In genomic region chr12:26740991-26741390, GRCh38 we compare ENCODE assay signal across 18 cellular contexts.
DNase-seq lines count a peak whose midpoint lies in the region; ATAC-seq, FAIRE-seq and TF ChIP-seq lines count a peak whose summit lies in the region.
"Had no signal": no experiment of that assay in that cellular context is flagged by ENCODE, and none has a peak within 500 bp of the region (broad histone marks: within the 10 kb centered on the region; RNA-seq: fewer than 3 reads in every experiment).

No MANE protein-coding gene starts in this region.

- no peak overlapping the region for H4K8ac ChIP-seq in mesenchymal stem cell (ENCODE audit: low read length)

- H3K4me2 ChIP-seq in HepG2 (ENCODE audit: low read depth, low read length) (no peak overlapping the region), mesenchymal stem cell (ENCODE audit: low read length, poor library complexity, severe bottlenecking) (no peak overlapping the region)

- FAIRE-seq in HepG2 (lab: Jason Lieb, UNC), result no peak
- FAIRE-seq: endothelial cell of umbilical vein, kidney had no signal

- DNase-seq in HepG2 (ENCODE audit: low spot score), result no peak
- no peak for DNase-seq in right lobe of liver
- DNase-seq in NCI-H82 treated with DMSO at 0.1 percent for 48 hours (lab: John Stamatoyannopoulos, UW; ENCODE audit: unreplicated experiment), result peak; percentile 63
- DNase-seq in mesenchymal stem cell, result no peak
- no peak for DNase-seq in putamen (ENCODE audit: low spot score)
- no peak for DNase-seq in activated CD8-positive, alpha-beta memory T cell treated with anti-CD3 and anti-CD28 coated beads for 24 hours
- DNase-seq: ACHN; activated CD8-positive, alpha-beta T cell treated with anti-CD3 and anti-CD28 coated beads for 36 hours; amniotic stem cell; GF-D8; glutamatergic neuron; kidney; NCI-H2029; PC-3; stimulated activated CD4-positive, alpha-beta T cell treated with anti-CD3 and anti-CD28 coated beads, Interleukin-15, amount 100 ng/mL, for 24 hours had no signal

- no peaks in the 10 kb centered on the region; a peak in 1 of 5 replicates for H3K27me3 ChIP-seq in HepG2 (ENCODE audit: control insufficient read depth in 1 of 2, insufficient read depth in 2 of 2, low read length in 2 of 2)
- H3K27me3 ChIP-seq in right lobe of liver, result no peaks in the 10 kb centered on the region
- H3K27me3 ChIP-seq in mesenchymal stem cell (ENCODE audit: control insufficient read depth in 1 of 2, insufficient read depth in 1 of 2, low read length in 2 of 2), result no peaks in the 10 kb centered on the region

- peaks cover 8% of the 10 kb centered on the region for H3K9me3 ChIP-seq in HepG2 (ENCODE audit: low read length)
- H3K9me3 ChIP-seq in right lobe of liver, result no peaks in the 10 kb centered on the region
- peaks cover 3% of the 10 kb centered on the region for H3K9me3 ChIP-seq in mesenchymal stem cell (ENCODE audit: control insufficient read depth, low read length)

- H3K4me1 ChIP-seq in HepG2 (ENCODE audit: insufficient read depth, low read length) (peaks cover 93% of the 10 kb centered on the region), right lobe of liver (peaks cover 0 to 41% (median 15%) of the 10 kb centered on the region in 4 donors), mesenchymal stem cell (ENCODE audit: control insufficient read depth, insufficient read depth, low read depth, low read length) (peaks cover 6% of the 10 kb centered on the region)

- H3K23ac ChIP-seq in mesenchymal stem cell (ENCODE audit: low read length in 2 of 2), result no peak overlapping the region

- ATAC-seq in HepG2 (no peak), right lobe of liver (no peak), HG03045 (IDR thresholded peaks at IDR 0.05; ENCODE audit: unreplicated experiment) (no peak), GM21367 (IDR thresholded peaks at IDR 0.05; ENCODE audit: unreplicated experiment) (no peak)
- ATAC-seq: activated CD8-positive, alpha-beta T cell treated with anti-CD3 and anti-CD28 coated beads for 36 hours had no signal

- H4K91ac ChIP-seq in mesenchymal stem cell (ENCODE audit: low read length), result peak overlapping the region; percentile 6

- no peak overlapping the region for H3K4ac ChIP-seq in mesenchymal stem cell (ENCODE audit: low read depth in 1 of 2, low read length in 2 of 2)

- peak overlapping the region in 1 of 2 experiments; percentile 54 for H3K18ac ChIP-seq in mesenchymal stem cell (ENCODE audit: low read depth in 1 of 2, low read length in 2 of 2)

- intact Hi-C loops in HepG2 (cut with micrococcal nuclease; ENCODE audit: unreplicated experiment) (no loop called here), right lobe of liver (cut with DNase I) (no loop called here)

- peak overlapping the region in 1 of 2 experiments; percentile 29 for H2BK12ac ChIP-seq in mesenchymal stem cell (ENCODE audit: low read length in 2 of 2)

- H3K36me3 ChIP-seq in HepG2 (replicated peaks in 1 of 2; ENCODE audit: control insufficient read depth in 1 of 2, insufficient read depth in 2 of 2, low read length in 2 of 2), result peaks cover 3 to 15% of the 10 kb centered on the region in 2 experiments; a peak in 4 of 5 replicates
- H3K36me3 ChIP-seq in right lobe of liver, result no peaks in the 10 kb centered on the region
- H3K36me3 ChIP-seq in mesenchymal stem cell (ENCODE audit: control insufficient read depth in 1 of 2, insufficient read depth in 2 of 2, low read depth in 1 of 2, low read length in 2 of 2), result no peaks in the 10 kb centered on the region

- no peak overlapping the region for H2BK5ac ChIP-seq in mesenchymal stem cell (ENCODE audit: low read depth, low read length, poor library complexity, severe bottlenecking)

- no peak overlapping the region for H3K14ac ChIP-seq in mesenchymal stem cell (ENCODE audit: low read length in 2 of 2)

- TF ChIP-seq POLR2A in HepG2 (IDR thresholded peaks at IDR 0.05; ENCODE audit: insufficient read depth in 1 of 2, low read depth in 2 of 2, low read length in 2 of 2) (no peak), right lobe of liver (IDR thresholded peaks at IDR 0.05) (no peak)

- POLR2A ChIA-PET in HepG2 (lab: Yijun Ruan, JAX), result no interaction called here

- in situ Hi-C loops in HepG2 (cut with HindIII; ENCODE audit: extremely low pct_ligation_motif_present, low pct_unique_long_range_greater_than_20kb), result no loop called here

- H4K20me1 ChIP-seq in HepG2 (ENCODE audit: insufficient read depth, low read length), result no peaks in the 10 kb centered on the region

- H3K79me2 ChIP-seq in HepG2 (ENCODE audit: insufficient read depth, low read length), result peaks cover 78% of the 10 kb centered on the region

- H3K4me3 ChIP-seq in HepG2 (replicated peaks in 1 of 3; ENCODE audit: insufficient read depth in 1 of 3, low read depth in 2 of 3, low read length in 3 of 3) (no peak overlapping the region), right lobe of liver (no peak overlapping the region), mesenchymal stem cell (ENCODE audit: insufficient read depth in 1 of 2, low read depth in 1 of 2, low read length in 2 of 2) (no peak overlapping the region)

- BruUV-seq in HepG2 (replicated peaks; lab: Mats Ljungman, UMichigan), result no TSS peak

- peak overlapping the region; percentile 45 for H3K27ac ChIP-seq in HepG2 (ENCODE audit: extremely low read length, insufficient read depth, low read length)
- H3K27ac ChIP-seq in right lobe of liver, result no peak overlapping the region
- H3K27ac ChIP-seq in mesenchymal stem cell (ENCODE audit: low read length, poor library complexity, severe bottlenecking), result no peak overlapping the region

- H2BK120ac ChIP-seq in mesenchymal stem cell (ENCODE audit: low read depth, low read length), result no peak overlapping the region

- no peak overlapping the region for H2AK5ac ChIP-seq in mesenchymal stem cell (ENCODE audit: low read length, severe bottlenecking)

- TF ChIP-seq EP300 in HepG2 (IDR thresholded peaks at IDR 0.05; ENCODE audit: low read depth in 2 of 2, low read length in 2 of 2) (no peak), HepG2 (CRISPR knock-in tag; IDR thresholded peaks at IDR 0.05; ENCODE audit: borderline replicate concordance) (no peak)

- no peak overlapping the region for H2BK15ac ChIP-seq in mesenchymal stem cell (ENCODE audit: low read depth, poor library complexity, severe bottlenecking)

- WGBS in HepG2 (ENCODE audit: low lambda C conversion rate), result over 99% methylated on average over 4 of the region's 4 CpGs
- 87% methylated on average over 4 of the region's 4 CpGs for WGBS in right lobe of liver (ENCODE audit: insufficient coverage, low coverage, low lambda C conversion rate, missing lambda C conversion rate)
- 65% methylated on average over 2 of the region's 4 CpGs for WGBS in mesenchymal stem cell

- peaks cover 28% of the 10 kb centered on the region for H3K79me1 ChIP-seq in mesenchymal stem cell (replicated peaks; ENCODE audit: low read length, poor library complexity, severe bottlenecking)

- TF ChIP-seq CTCF in HepG2 (CRISPR knock-in tag; IDR thresholded peaks at IDR 0.05), result no peak
- no peak for TF ChIP-seq CTCF in right lobe of liver (IDR thresholded peaks at IDR 0.05)

- CTCF ChIA-PET in HepG2 (lab: Yijun Ruan, JAX; ENCODE audit: low intra/inter-chr PET ratio, low total read pairs), result no interaction called here

- H3K9ac ChIP-seq in HepG2 (ENCODE audit: insufficient read depth, low read depth, low read length), result no peak overlapping the region
- H3K9ac ChIP-seq in mesenchymal stem cell (ENCODE audit: low read length), result no peak overlapping the region

- H2AFZ ChIP-seq in HepG2 (ENCODE audit: low read length) (no peak overlapping the region), mesenchymal stem cell (ENCODE audit: low read depth, low read length) (no peak overlapping the region)

- no peak for TF ChIP-seq RAD21 in HepG2 (CRISPR knock-in tag; IDR thresholded peaks at IDR 0.05)

TF ChIP-seq in HepG2, 621 proteins besides CTCF, POLR2A, EP300 and RAD21:
- TF ChIP-seq ZNF687 (CRISPR knock-in tag; IDR thresholded peaks at IDR 0.05), result 0 out of 2 replicates have a peak, but pooled peaks have one; percentile 18
- TF ChIP-seq KDM1A (CRISPR knock-in tag; IDR thresholded peaks at IDR 0.05), result no peak
